26 cellular contexts compared by ENCODE assay signal in genomic region chr16:57229079-57229478, GRCh38. TPM values are rescaled to one million over a fixed set of nuclear protein-coding genes. Genes with fewer than 3 reads are reported as not detected.
"Had no signal": no experiment of that assay in that cellular context is flagged by ENCODE, and none has a peak within 500 bp of the region (broad histone marks: within the 10 kb centered on the region; RNA-seq: fewer than 3 reads in every experiment).

No MANE protein-coding gene starts in this region.

- H3K4me3 Mint-ChIP-seq: dendritic cell treated with granulocyte-macrophage colony-stimulating factor and Interleukin-4, amounts not matched to agents 40 ng/mL and 50 ng/mL, for 4 days; effector memory CD8-positive, alpha-beta T cell; endodermal cell had no signal

- H3K4me2 ChIP-seq: hepatocyte had no signal

- H3K4me1 Mint-ChIP-seq: endodermal cell had no signal

- H3K27me3 Mint-ChIP-seq: dendritic cell treated with granulocyte-macrophage colony-stimulating factor and Interleukin-4, amounts not matched to agents 40 ng/mL and 50 ng/mL, for 4 days; effector memory CD8-positive, alpha-beta T cell had no signal

- DNase-seq: colonic mucosa; cortex of kidney; dermis blood vessel endothelial cell; dorsolateral prefrontal cortex; effector CD4-positive, alpha-beta T cell; effector CD8-positive, alpha-beta T cell; effector memory CD4-positive, alpha-beta T cell; effector memory CD8-positive, alpha-beta T cell; endodermal cell; esophagus squamous epithelium; foreskin fibroblast; foreskin keratinocyte; foreskin melanocyte; gastrocnemius medialis; glutamatergic neuron; head of caudate nucleus; heart left ventricle; heart right ventricle had no signal

- H3K79me2 ChIP-seq: hepatocyte had no signal

- H3K27ac Mint-ChIP-seq: dendritic cell treated with granulocyte-macrophage colony-stimulating factor and Interleukin-4, amounts not matched to agents 40 ng/mL and 50 ng/mL, for 4 days; effector memory CD8-positive, alpha-beta T cell; endodermal cell had no signal

- ATAC-seq: effector memory CD8-positive, alpha-beta T cell; esophagus mucosa; foreskin keratinocyte; gastrocnemius medialis; gastroesophageal sphincter; heart left ventricle; heart right ventricle had no signal

- H3K4me3 ChIP-seq: colonic mucosa, coronary artery, dorsolateral prefrontal cortex, esophagus muscularis mucosa, esophagus squamous epithelium, gastrocnemius medialis, gastroesophageal sphincter, heart left ventricle, heart right ventricle, hepatocyte had no signal

- H3K27ac ChIP-seq: colonic mucosa, coronary artery, dorsolateral prefrontal cortex, epithelial cell of prostate, esophagus muscularis mucosa, esophagus squamous epithelium, foreskin keratinocyte, gastrocnemius medialis, gastroesophageal sphincter, heart left ventricle, heart right ventricle, hepatocyte had no signal

- H2AFZ ChIP-seq: hepatocyte had no signal

- H3K9me3 ChIP-seq: colonic mucosa, esophagus muscularis mucosa, esophagus squamous epithelium, gastrocnemius medialis, gastroesophageal sphincter, heart left ventricle, heart right ventricle had no signal

- H3K4me1 ChIP-seq: colonic mucosa, esophagus muscularis mucosa, gastrocnemius medialis, gastroesophageal sphincter had no signal

- H3K27me3 ChIP-seq: colonic mucosa, dorsolateral prefrontal cortex, esophagus muscularis mucosa, esophagus squamous epithelium, foreskin keratinocyte, gastrocnemius medialis, gastroesophageal sphincter, heart left ventricle, heart right ventricle, hepatocyte had no signal

RNA-seq across cellular contexts. Expression of gene PLLP, which starts 55.4 kb away (rescaled TPM):
- total RNA-seq: fibroblast of lung had no signal
